Comparison of ENCODE assay signal across 24 cellular contexts in the genomic region with DNA sequence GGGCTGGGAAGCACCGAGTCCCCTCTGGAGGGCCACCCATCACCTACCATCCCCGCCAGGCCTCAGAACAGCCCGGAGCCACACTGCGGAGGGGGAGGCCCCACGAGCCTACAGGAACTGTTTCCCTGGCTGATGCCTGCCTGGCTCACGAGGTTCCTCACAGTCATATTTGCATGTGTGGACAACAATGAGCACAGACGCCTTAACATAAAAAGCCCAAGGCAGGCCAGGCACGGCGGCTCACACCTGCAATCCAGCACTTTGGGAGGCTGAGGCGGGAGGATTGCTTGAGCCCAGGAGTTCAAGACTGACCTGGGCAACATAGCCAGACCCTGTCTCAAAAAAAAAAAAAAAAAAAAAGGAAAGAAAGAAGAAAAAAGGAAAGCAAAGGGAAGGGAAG.
"Had no signal": no experiment of that assay in that cellular context is flagged by ENCODE, and none has a peak within 500 bp of the region (broad histone marks: within the 10 kb centered on the region; RNA-seq: fewer than 3 reads in every experiment).

No MANE protein-coding gene starts in this region.

- H3K27me3 ChIP-seq: Peyer's patch had no signal

- FAIRE-seq: HTR-8/SVneo had no signal

- H3K4me1 ChIP-seq: Peyer's patch, SJCRH30 had no signal

- DNase-seq: KBM-7, NCI-H1048, NCI-H1105, NCI-H1417, NCI-H1436 treated with DMSO at 0.1 percent for 48 hours, NCI-H1694, NCI-H187 treated with DMSO at 0.1 percent for 48 hours, NCI-H2029 treated with DMSO at 0.1 percent for 48 hours, NCI-H2171 treated with DMSO at 0.1 percent for 48 hours, NCI-H345, NCI-H446 treated with DMSO at 0.1 percent for 48 hours, NCI-H510A treated with DMSO at 0.1 percent for 48 hours, NCI-H69, NCI-H774, PC-3, Peyer's patch, SHP77 treated with DMSO at 0.1 percent for 48 hours, SJCRH30, SW 1271, T-cell had no signal

- H3K27ac ChIP-seq: HL-60, Peyer's patch, SJCRH30 had no signal

- H3K36me3 ChIP-seq: Peyer's patch, SJCRH30 had no signal

- H3K9me3 Mint-ChIP-seq: T-cell had no signal

- H3K9me3 ChIP-seq: Peyer's patch, SJCRH30 had no signal

- H3K4me3 Mint-ChIP-seq: IgD-negative memory B cell, T-cell had no signal

- H3K4me3 ChIP-seq: Peyer's patch, SJCRH30 had no signal

- ATAC-seq: PC-3, Right ventricle myocardium inferior, T-cell had no signal

- H3K36me3 Mint-ChIP-seq: IgD-negative memory B cell, T-cell had no signal

- H3K27ac Mint-ChIP-seq: IgD-negative memory B cell, T-cell had no signal

- H3K4me1 Mint-ChIP-seq: T-cell had no signal
